In the genomic region with DNA sequence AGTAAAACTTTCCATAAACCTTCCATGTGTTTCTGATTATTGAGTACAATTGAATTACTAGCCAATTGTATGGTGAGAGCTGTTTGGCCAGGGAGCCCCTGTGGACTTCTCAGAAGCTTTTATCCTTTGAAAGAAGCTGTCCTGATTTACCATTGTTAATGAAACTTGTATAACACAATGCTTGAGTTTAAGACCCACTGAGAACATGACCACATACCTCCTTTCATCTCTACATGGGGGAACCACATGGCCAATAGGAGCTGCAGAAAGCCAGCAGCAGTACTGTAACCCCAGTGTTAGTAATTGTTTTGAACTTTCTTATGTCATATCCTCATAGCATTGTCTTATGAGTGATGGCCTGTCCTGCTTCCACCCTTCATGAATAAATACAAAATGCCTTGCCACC, we compare ENCODE assay signal across 24 cellular contexts.
DNase-seq lines count a peak whose midpoint lies in the region; ATAC-seq, FAIRE-seq and TF ChIP-seq lines count a peak whose summit lies in the region.
"Had no signal": no experiment of that assay in that cellular context is flagged by ENCODE, and none has a peak within 500 bp of the region (broad histone marks: within the 10 kb centered on the region; RNA-seq: fewer than 3 reads in every experiment).

No MANE protein-coding gene starts in this region.

- peaks cover 13% of the 10 kb centered on the region for H3K4me1 Mint-ChIP-seq in endodermal cell
- no peaks in the 10 kb centered on the region for H3K4me1 Mint-ChIP-seq in stimulated activated naive B cell treated with anti-CD40 and anti-IgM and Interleukin-4, amounts not matched to agents 10 μg/mL and 1 μg/mL and 100 μg/mL, for 72 hours
- no peaks in the 10 kb centered on the region for H3K4me1 Mint-ChIP-seq in effector memory CD8-positive, alpha-beta T cell (ENCODE audit: low read depth in 2 of 2)
- H3K4me1 Mint-ChIP-seq: CD4-positive, alpha-beta memory T cell; naive thymus-derived CD8-positive, alpha-beta T cell had no signal

- TF ChIP-seq POLR2A in GM12891 (IDR thresholded peaks at IDR 0.05; ENCODE audit: low read depth, low read length) = no peak

- H3K27ac ChIP-seq in SJSA1 (peak overlapping the region; percentile 39), endodermal cell (ENCODE audit: low read depth, low read length) (peak overlapping the region; percentile 79)
- H3K27ac ChIP-seq: esophagus muscularis mucosa, HL-60, parathyroid adenoma, transverse colon had no signal

- H3K27me3 ChIP-seq in SJSA1 (replicated peaks) (no peaks in the 10 kb centered on the region), endodermal cell (ENCODE audit: control insufficient read depth, insufficient read depth, low read length, poor library complexity, severe bottlenecking) (no peaks in the 10 kb centered on the region)
- H3K27me3 ChIP-seq: esophagus muscularis mucosa, transverse colon had no signal

- H3K9me3 ChIP-seq in SJSA1 (replicated peaks) (no peaks in the 10 kb centered on the region), endodermal cell (ENCODE audit: control insufficient read depth, low read length) (no peaks in the 10 kb centered on the region)
- H3K9me3 ChIP-seq: esophagus muscularis mucosa, HAP-1, transverse colon had no signal

- H3K27ac Mint-ChIP-seq in endodermal cell = no peak overlapping the region
- no peak overlapping the region for H3K27ac Mint-ChIP-seq in stimulated activated naive B cell treated with anti-CD40 and anti-IgM and Interleukin-4, amounts not matched to agents 10 μg/mL and 1 μg/mL and 100 μg/mL, for 72 hours
- no peak overlapping the region for H3K27ac Mint-ChIP-seq in effector memory CD8-positive, alpha-beta T cell
- H3K27ac Mint-ChIP-seq: CD4-positive, alpha-beta memory T cell; naive thymus-derived CD8-positive, alpha-beta T cell had no signal

- H3K27me3 Mint-ChIP-seq in endodermal cell (ENCODE audit: insufficient read depth) = no peaks in the 10 kb centered on the region
- H3K27me3 Mint-ChIP-seq in stimulated activated naive B cell treated with anti-CD40 and anti-IgM and Interleukin-4, amounts not matched to agents 10 μg/mL and 1 μg/mL and 100 μg/mL, for 72 hours = peaks cover 0 to 5% of the 10 kb centered on the region in 2 donors
- no peaks in the 10 kb centered on the region for H3K27me3 Mint-ChIP-seq in effector memory CD8-positive, alpha-beta T cell

- TF ChIP-seq CTCF in endodermal cell (conservative IDR thresholded peaks at IDR 0.05) = no peak

- H3K4me3 Mint-ChIP-seq in endodermal cell = no peak overlapping the region
- no peak overlapping the region for H3K4me3 Mint-ChIP-seq in stimulated activated naive B cell treated with anti-CD40 and anti-IgM and Interleukin-4, amounts not matched to agents 10 μg/mL and 1 μg/mL and 100 μg/mL, for 72 hours
- H3K4me3 Mint-ChIP-seq in effector memory CD8-positive, alpha-beta T cell = no peak overlapping the region
- H3K4me3 Mint-ChIP-seq: CD4-positive, alpha-beta memory T cell; naive thymus-derived CD8-positive, alpha-beta T cell had no signal

- no peaks in the 10 kb centered on the region for H3K36me3 ChIP-seq in SJSA1
- H3K36me3 ChIP-seq in endodermal cell (ENCODE audit: control insufficient read depth, insufficient read depth, low read length) = no peaks in the 10 kb centered on the region
- H3K36me3 ChIP-seq: esophagus muscularis mucosa, HAP-1, transverse colon had no signal

- DNase-seq in GM12891 (ENCODE audit: insufficient read length, low spot score) (no peak), SJSA1 (ENCODE audit: low read depth in 1 of 2, low spot score in 2 of 2) (peak; percentile 47 to 58), endodermal cell (peak; percentile 86), iris pigment epithelial cell (ENCODE audit: low read depth) (peak; percentile 7)
- no peak for DNase-seq in activated naive CD4-positive, alpha-beta T cell treated with Interleukin-2 at 50 U/mL for 16 hours
- no peak for DNase-seq in stimulated activated naive B cell treated with anti-CD40 and anti-IgM and Interleukin-4, amounts not matched to agents 10 μg/mL and 1 μg/mL and 100 μg/mL, for 72 hours
- DNase-seq in effector memory CD8-positive, alpha-beta T cell = no peak
- DNase-seq: CD4-positive, alpha-beta memory T cell; KG1; MV-4-11; naive thymus-derived CD8-positive, alpha-beta T cell; NCI-H1694 treated with DMSO at 0.1 percent for 48 hours; NCI-H446 treated with DMSO at 0.1 percent for 48 hours; NK-92 treated with Interleukin-12 subunit alpha and Interleukin-12 subunit beta, amount 100 ng/mL, for 24 hours; stimulated activated CD4-positive, alpha-beta T cell treated with anti-CD3 and anti-CD28 coated beads, Interleukin-2, amount 100 ng/mL, for 24 hours; stimulated activated naive CD8-positive, alpha-beta T cell treated with anti-CD3 and anti-CD28 coated beads, Interleukin-15, Interleukin-2, amounts not matched to agents 100 U/mL and 50 U/mL, for 24 hours; transverse colon had no signal

- peaks cover 31% of the 10 kb centered on the region for H3K4me1 ChIP-seq in SJSA1 (replicated peaks)
- peaks cover 13% of the 10 kb centered on the region for H3K4me1 ChIP-seq in endodermal cell (ENCODE audit: control insufficient read depth, insufficient read depth, low read length)
- H3K4me1 ChIP-seq: esophagus muscularis mucosa, HAP-1, parathyroid adenoma, transverse colon had no signal

- FAIRE-seq in GM12891 (lab: Jason Lieb, UNC) = peak; percentile 13
- FAIRE-seq: keratinocyte, RCC 7860 had no signal

- no peak overlapping the region for H3K4me3 ChIP-seq in SJSA1
- peak overlapping the region; percentile 33 for H3K4me3 ChIP-seq in endodermal cell (ENCODE audit: low read length)
- H3K4me3 ChIP-seq: esophagus muscularis mucosa, HAP-1, transverse colon had no signal

- H3K36me3 Mint-ChIP-seq in endodermal cell (ENCODE audit: low read depth) = no peaks in the 10 kb centered on the region
- H3K36me3 Mint-ChIP-seq in stimulated activated naive B cell treated with anti-CD40 and anti-IgM and Interleukin-4, amounts not matched to agents 10 μg/mL and 1 μg/mL and 100 μg/mL, for 72 hours = no peaks in the 10 kb centered on the region
- no peaks in the 10 kb centered on the region for H3K36me3 Mint-ChIP-seq in effector memory CD8-positive, alpha-beta T cell (ENCODE audit: insufficient read depth)
- H3K36me3 Mint-ChIP-seq: CD4-positive, alpha-beta memory T cell; naive thymus-derived CD8-positive, alpha-beta T cell had no signal

- no peak overlapping the region for H3K9ac ChIP-seq in endodermal cell (ENCODE audit: extremely low read depth, low read length, poor library complexity, severe bottlenecking)
- H3K9ac ChIP-seq: parathyroid adenoma had no signal

- ATAC-seq in stimulated activated naive B cell treated with anti-CD40 and anti-IgM and Interleukin-4, amounts not matched to agents 10 μg/mL and 1 μg/mL and 100 μg/mL, for 72 hours (replicated peaks) = no peak
- no peak for ATAC-seq in HG03159 (IDR thresholded peaks at IDR 0.05; ENCODE audit: unreplicated experiment)
- no peak for ATAC-seq in effector memory CD8-positive, alpha-beta T cell (replicated peaks)
- ATAC-seq: naive thymus-derived CD8-positive, alpha-beta T cell; stimulated activated naive CD8-positive, alpha-beta T cell treated with anti-CD3 and anti-CD28 coated beads, Interleukin-15, Interleukin-2, amounts not matched to agents 100 U/mL and 50 U/mL, for 24 hours had no signal

- no peaks in the 10 kb centered on the region for H3K9me3 Mint-ChIP-seq in endodermal cell
- H3K9me3 Mint-ChIP-seq in stimulated activated naive B cell treated with anti-CD40 and anti-IgM and Interleukin-4, amounts not matched to agents 10 μg/mL and 1 μg/mL and 100 μg/mL, for 72 hours = no peaks in the 10 kb centered on the region
- peaks cover 1 to 5% of the 10 kb centered on the region in 2 donors for H3K9me3 Mint-ChIP-seq in effector memory CD8-positive, alpha-beta T cell
- H3K9me3 Mint-ChIP-seq: CD4-positive, alpha-beta memory T cell had no signal

TF ChIP-seq in GM12891, 5 proteins besides CTCF, POLR2A, EP300 and RAD21:
- no peak for TF ChIP-seq SPI1 (IDR thresholded peaks at IDR 0.05; ENCODE audit: low read depth, low read length)
- TF ChIP-seq TAF1 (IDR thresholded peaks at IDR 0.05; ENCODE audit: low read depth, low read length) = no peak
- TF ChIP-seq POU2F2 (IDR thresholded peaks at IDR 0.05; ENCODE audit: low read depth, low read length) = no peak
- TF ChIP-seq POLR2AphosphoS5 (IDR thresholded peaks at IDR 0.05; ENCODE audit: low read depth, low read length) = no peak
- no peak for TF ChIP-seq PAX5 (IDR thresholded peaks at IDR 0.05; ENCODE audit: insufficient read depth, low read length, severe bottlenecking)

Comparison
In these comparisons a context has a peak if more than half of its experiments do, and no peak if none do; other contexts are left out.
1. DNase-seq: peak in SJSA1 (2 of 2), endodermal cell (single experiment) and iris pigment epithelial cell (single experiment); none in GM12891 (single experiment), activated naive CD4-positive, alpha-beta T cell treated with Interleukin-2 at 50 U/mL for 16 hours (single experiment), stimulated activated naive B cell treated with anti-CD40 and anti-IgM and Interleukin-4, amounts not matched to agents 10 μg/mL and 1 μg/mL and 100 μg/mL, for 72 hours (single experiment) and effector memory CD8-positive, alpha-beta T cell (0 of 3).